ENCODE assay signal across 17 cellular contexts in genomic region chr12:51687142-51687935, GRCh38.
DNase-seq lines count a peak whose midpoint lies in the region; ATAC-seq and TF ChIP-seq lines count a peak whose summit lies in the region.
"Had no signal": no experiment of that assay in that cellular context is flagged by ENCODE, and none has a peak within 500 bp of the region (broad histone marks: within the 10 kb centered on the region; RNA-seq: fewer than 3 reads in every experiment).

No MANE protein-coding gene starts in this region.

- no peaks in the 10 kb centered on the region for H3K36me3 ChIP-seq in Caco-2 (ENCODE audit: control insufficient read depth, insufficient read depth, low read length)
- H3K36me3 ChIP-seq in mucosa of descending colon (ENCODE audit: low read depth): no peaks in the 10 kb centered on the region
- H3K36me3 ChIP-seq: heart left ventricle, lower lobe of right lung had no signal

- DNase-seq in Caco-2 (peak; percentile 70 to 72), NB4 (ENCODE audit: low read depth) (peak; percentile 26), cardiac fibroblast (ENCODE audit: low read depth in 2 of 2) (peak; percentile 64 to 79), mucosa of descending colon (peak in 1 of 3 donors; percentile 45), GF-D8 (lab: John Stamatoyannopoulos, UW) (no peak), ACHN (no peak), T1000 (lab: John Stamatoyannopoulos, UW) (no peak)
- no peak for DNase-seq in stimulated activated CD4-positive, alpha-beta T cell treated with anti-CD3 and anti-CD28 coated beads, Interleukin-1b, Interleukin-23, amount 100 ng/mL, for 48 hours
- DNase-seq: activated CD4-positive, alpha-beta T cell treated with anti-CD3 and anti-CD28 coated beads, Interleukin-2, amount 50 U/mL, for 48 hours; activated naive CD4-positive, alpha-beta T cell treated with anti-CD3 and anti-CD28 coated beads, Interleukin-2, amount 50 U/mL, for 16 hours; CD4-positive, alpha-beta T cell; GOT3; heart left ventricle; lower lobe of right lung; NCI-H2029; occipital lobe had no signal

- peak; percentile 92 for ATAC-seq in mucosa of descending colon
- ATAC-seq: heart left ventricle, lower lobe of right lung had no signal

- H3K4me1 ChIP-seq in Caco-2 (peaks cover 34% of the 10 kb centered on the region), mucosa of descending colon (ENCODE audit: low read depth) (peaks cover 11% of the 10 kb centered on the region)
- H3K4me1 ChIP-seq: lower lobe of right lung had no signal

- TSS peak; percentile 54 for BruUV-seq in Caco-2 (replicated peaks; lab: Mats Ljungman, UMichigan)

- POLR2A ChIA-PET in Caco-2 (lab: Charles Lee): no interaction called here

- no peaks in the 10 kb centered on the region for H3K9me3 ChIP-seq in Caco-2
- no peaks in the 10 kb centered on the region for H3K9me3 ChIP-seq in mucosa of descending colon
- H3K9me3 ChIP-seq: heart left ventricle, lower lobe of right lung had no signal

- H3K4me1 Mint-ChIP-seq in Caco-2 (ENCODE audit: low read depth, unreplicated experiment): peaks cover 48% of the 10 kb centered on the region

- in situ Hi-C loops in ACHN (cut with HindIII; ENCODE audit: low pct_ligation_motif_present, low pct_unique_long_range_greater_than_20kb, low sequenced_read_pairs): no loop called here

- H3K27me3 ChIP-seq in Caco-2 (replicated peaks; ENCODE audit: control insufficient read depth, insufficient read depth, low read length): no peaks in the 10 kb centered on the region
- H3K27me3 ChIP-seq: heart left ventricle had no signal

- H3K27me3 Mint-ChIP-seq in Caco-2 (ENCODE audit: insufficient read depth, unreplicated experiment): no peaks in the 10 kb centered on the region
- H3K27me3 Mint-ChIP-seq: CD4-positive, alpha-beta T cell had no signal

- H3K4me3 Mint-ChIP-seq in Caco-2 (ENCODE audit: unreplicated experiment): peak overlapping the region; percentile 40
- H3K4me3 Mint-ChIP-seq: CD4-positive, alpha-beta T cell had no signal

- no peaks in the 10 kb centered on the region for H3K9me3 Mint-ChIP-seq in Caco-2 (ENCODE audit: unreplicated experiment)
- H3K9me3 Mint-ChIP-seq: CD4-positive, alpha-beta T cell had no signal

- no peaks in the 10 kb centered on the region for H3K36me3 Mint-ChIP-seq in Caco-2 (ENCODE audit: insufficient read depth, unreplicated experiment)

- CTCF ChIA-PET in Caco-2 (lab: Charles Lee): interaction anchor here (0.9 to 1.3 kb wide), 3 partner anchors 127 to 268 kb away, joined by 3 read pairs; no protein-coding TSS in a partner anchor

- peak overlapping the region; percentile 86 for H3K27ac Mint-ChIP-seq in Caco-2 (ENCODE audit: unreplicated experiment)
- H3K27ac Mint-ChIP-seq: CD4-positive, alpha-beta T cell had no signal

- peak in 1 of 2 experiments; percentile 43 for TF ChIP-seq CTCF in Caco-2 (IDR thresholded peaks at IDR 0.05; ENCODE audit: insufficient read depth in 1 of 2, low read depth in 1 of 2, low read length in 1 of 2, severe bottlenecking in 1 of 2, unreplicated experiment in 1 of 2)
- TF ChIP-seq CTCF in NB4 (IDR thresholded peaks at IDR 0.05; ENCODE audit: low read depth, low read length): no peak
- TF ChIP-seq CTCF in cardiac fibroblast (IDR thresholded peaks at IDR 0.05; ENCODE audit: low read depth, low read length): no peak
- TF ChIP-seq CTCF in mucosa of descending colon (IDR thresholded peaks at IDR 0.05): no peak

- H3K4me3 ChIP-seq in Caco-2 (ENCODE audit: low read depth, low read length): no peak overlapping the region
- H3K4me3 ChIP-seq in NB4 (ENCODE audit: low read depth, low read length): no peak overlapping the region
- no peak overlapping the region for H3K4me3 ChIP-seq in cardiac fibroblast (replicated peaks in 1 of 2; ENCODE audit: low read depth in 2 of 2, low read length in 2 of 2)
- no peak overlapping the region for H3K4me3 ChIP-seq in mucosa of descending colon
- H3K4me3 ChIP-seq: coronary artery, heart left ventricle, lower lobe of right lung had no signal

- intact Hi-C loops in Caco-2 (cut with micrococcal nuclease; ENCODE audit: unreplicated experiment) (loop anchor here (2.0 to 5.0 kb wide), 2 partner anchors 125 to 187 kb away; a partner anchor contains a TSS), mucosa of descending colon (cut with DNase I, micrococcal nuclease) (no loop called here)

- no peak for TF ChIP-seq POLR2A in NB4 (IDR thresholded peaks at IDR 0.05; ENCODE audit: extremely low read depth, insufficient read length)

Comparison
In these comparisons a context has a peak if more than half of its experiments do, and no peak if none do; other contexts are left out.
1. DNase-seq: peak in Caco-2 (2 of 2), NB4 (single experiment) and cardiac fibroblast (2 of 2); none in GF-D8 (single experiment), stimulated activated CD4-positive, alpha-beta T cell treated with anti-CD3 and anti-CD28 coated beads, Interleukin-1b, Interleukin-23, amount 100 ng/mL, for 48 hours (single experiment), ACHN (single experiment) and T1000 (single experiment).